Comparison of ENCODE assay signal across 9 cellular contexts in the genomic region with DNA sequence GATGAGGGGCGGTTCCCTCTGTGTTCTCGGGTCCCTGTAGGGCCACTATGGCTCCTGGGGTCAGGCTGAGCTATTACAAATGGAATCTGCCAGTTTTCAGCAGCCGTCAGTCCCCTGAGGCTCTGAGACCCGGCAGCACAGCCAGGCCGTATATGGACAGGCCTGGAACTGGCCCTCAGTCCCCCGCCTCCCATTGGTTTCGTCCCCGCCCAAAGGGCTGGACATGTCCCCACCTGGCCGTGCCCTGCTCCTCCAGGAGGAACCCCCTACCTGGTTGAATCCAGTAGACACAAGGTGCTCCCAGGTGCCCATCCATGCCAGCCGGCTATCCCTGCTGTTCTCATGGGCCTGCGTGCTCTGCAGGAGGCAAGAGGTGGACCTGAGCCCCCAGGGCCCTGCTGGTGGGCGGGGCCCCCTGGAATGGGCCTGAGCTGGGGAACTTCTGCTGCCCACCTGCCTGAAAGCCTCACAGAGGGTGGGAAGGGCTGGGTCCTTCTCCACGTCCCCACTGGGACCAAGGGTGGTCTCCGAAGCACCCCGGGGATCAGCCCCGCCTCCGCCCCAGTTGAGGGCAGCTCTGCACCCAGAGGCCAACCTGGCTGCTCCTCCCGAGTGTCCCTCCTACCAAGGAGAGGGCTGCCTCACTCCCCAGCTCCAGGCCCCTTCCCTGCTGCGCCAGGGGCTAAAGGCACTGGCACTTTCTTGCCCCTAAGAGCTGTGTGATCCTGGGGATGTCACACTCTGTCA. TPM values are rescaled to one million over a fixed set of nuclear protein-coding genes. Genes with fewer than 3 reads are reported as not detected.
A peak's percentile ranks its signal among the peaks of the same experiment; 100 is the strongest.
DNase-seq lines count a peak whose midpoint lies in the region; TF ChIP-seq lines count a peak whose summit lies in the region.
"Had no signal": no experiment of that assay in that cellular context is flagged by ENCODE, and none has a peak within 500 bp of the region (broad histone marks: within the 10 kb centered on the region; RNA-seq: fewer than 3 reads in every experiment).

No MANE protein-coding gene starts in this region.

- 82 to 84% methylated on average over 19 of the region's 19 CpGs for WGBS in esophagus, 2 donors

- H3K27ac ChIP-seq in esophagus (ENCODE audit: low read depth in 2 of 2, low read length in 1 of 2) (peak overlapping the region; percentile 22 to 33), vagina (peak overlapping the region; percentile 78)
- H3K27ac ChIP-seq: KMS-11 had no signal

- peaks cover 0 to 25% of the 10 kb centered on the region in 2 donors for H3K36me3 ChIP-seq in esophagus (ENCODE audit: control insufficient read depth in 2 of 2, insufficient read depth in 2 of 2, low read length in 1 of 2)
- H3K36me3 ChIP-seq in vagina: peaks cover 0 to 9% of the 10 kb centered on the region in 2 donors

- H3K27ac Mint-ChIP-seq in IgD-negative memory B cell (peak overlapping the region in 2 of 3 donors; percentile 73 to 87), mesothelial cell of epicardium (peak overlapping the region; percentile 72)

- TF ChIP-seq POLR2A in vagina (IDR thresholded peaks at IDR 0.05): no peak

- H3K36me3 Mint-ChIP-seq in IgD-negative memory B cell (peaks cover 4% of the 10 kb centered on the region), mesothelial cell of epicardium (no peaks in the 10 kb centered on the region)

- H3K27me3 ChIP-seq in esophagus (ENCODE audit: control insufficient read depth in 1 of 2, insufficient read depth in 2 of 2, low read length in 2 of 2) (no peaks in the 10 kb centered on the region), vagina (no peaks in the 10 kb centered on the region)

- H3K4me3 ChIP-seq in esophagus (ENCODE audit: low read depth in 1 of 2, low read length in 2 of 2) (no peak overlapping the region), vagina (no peak overlapping the region)

- peaks cover 3 to 17% of the 10 kb centered on the region in 2 donors for H3K4me1 ChIP-seq in esophagus (ENCODE audit: control insufficient read depth in 2 of 2, insufficient read depth in 2 of 2, low read length in 1 of 2)
- H3K4me1 ChIP-seq in vagina: peaks cover 60% of the 10 kb centered on the region

- H3K9me3 ChIP-seq in esophagus (ENCODE audit: control insufficient read depth in 2 of 2, insufficient read depth in 1 of 2, low read depth in 1 of 2, low read length in 1 of 2): no peaks in the 10 kb centered on the region
- no peaks in the 10 kb centered on the region for H3K9me3 ChIP-seq in vagina

- H3K4me1 Mint-ChIP-seq in IgD-negative memory B cell (no peaks in the 10 kb centered on the region), mesothelial cell of epicardium (peaks cover 56% of the 10 kb centered on the region)

- TF ChIP-seq CTCF in mesothelial cell of epicardium (IDR thresholded peaks at IDR 0.05; ENCODE audit: unreplicated experiment) (no peak), vagina (IDR thresholded peaks at IDR 0.05) (no peak)

- H3K27me3 Mint-ChIP-seq in IgD-negative memory B cell: no peaks in the 10 kb centered on the region
- no peaks in the 10 kb centered on the region for H3K27me3 Mint-ChIP-seq in mesothelial cell of epicardium (ENCODE audit: low read depth)

- no peak overlapping the region for H3K4me3 Mint-ChIP-seq in IgD-negative memory B cell
- no peak overlapping the region for H3K4me3 Mint-ChIP-seq in mesothelial cell of epicardium

- no peaks in the 10 kb centered on the region for H3K9me3 Mint-ChIP-seq in IgD-negative memory B cell
- H3K9me3 Mint-ChIP-seq in mesothelial cell of epicardium: no peaks in the 10 kb centered on the region

- intact Hi-C loops in vagina (cut with DNase I): no loop called here

- no peak for DNase-seq in mesothelial cell of epicardium (ENCODE audit: low spot score in 2 of 2, unreplicated experiment in 2 of 2)
- DNase-seq in vagina (ENCODE audit: extremely low spot score in 2 of 2): no peak
- DNase-seq in DMS 273 treated with DMSO at 0.1 percent for 48 hours (lab: John Stamatoyannopoulos, UW): no peak
- no peak for DNase-seq in SW 1271 (lab: John Stamatoyannopoulos, UW)
- DNase-seq in H4 (ENCODE audit: low spot score): no peak
- DNase-seq: PC-3 had no signal

RNA-seq across cellular contexts. Expression of gene VASN, which starts 16.8 kb away (rescaled TPM):
- polyA plus RNA-seq in IgD-negative memory B cell: 0.45 TPM
- polyA plus RNA-seq in esophagus: 10 to 100 TPM; 25.5 to 32.7 TPM
- total RNA-seq in mesothelial cell of epicardium: 36.7 to 37.6 TPM (median 37.5 TPM) in 3 replicates
- total RNA-seq in vagina: 37.6 TPM
- total RNA-seq in H4 (2014; rRNA removed; shearing (Covaris generic)): 22.8 and 32.2 TPM in 2 replicates

RNA-seq across cellular contexts. Expression of gene CORO7, which starts 27.9 kb away (rescaled TPM):
- polyA plus RNA-seq in IgD-negative memory B cell: 108 TPM
- 10 to 100 TPM; 11.6 to 12.8 TPM for polyA plus RNA-seq in esophagus
- total RNA-seq in mesothelial cell of epicardium: 32.9 to 35.1 TPM (median 34.1 TPM) in 3 replicates
- 30.9 TPM for total RNA-seq in vagina
- 8.9 and 10.6 TPM in 2 replicates for total RNA-seq in H4 (2014; rRNA removed; shearing (Covaris generic))

RNA-seq across cellular contexts. Expression of gene DNAJA3, which starts 37.2 kb away (rescaled TPM):
- 42.7 TPM for polyA plus RNA-seq in IgD-negative memory B cell
- 10 to 100 TPM; 20.5 to 27.8 TPM for polyA plus RNA-seq in esophagus
- 34.7 to 37.7 TPM (median 35.3 TPM) in 3 replicates for total RNA-seq in mesothelial cell of epicardium
- 33.6 TPM for total RNA-seq in vagina
- 48.3 and 48.4 TPM in 2 replicates for total RNA-seq in H4 (2014; rRNA removed; shearing (Covaris generic))

RNA-seq across cellular contexts. Expression of gene PAM16, which starts 37.3 kb away (rescaled TPM):
- 40.4 TPM for polyA plus RNA-seq in IgD-negative memory B cell
- polyA plus RNA-seq in esophagus: 10 to 100 TPM; 48.2 to 86.1 TPM
- total RNA-seq in mesothelial cell of epicardium: 31.8 to 35.6 TPM (median 33.6 TPM) in 3 replicates
- 76.1 TPM for total RNA-seq in vagina
- 32.1 and 46.7 TPM in 2 replicates for total RNA-seq in H4 (2014; rRNA removed; shearing (Covaris generic))
